2 cellular contexts compared by ENCODE assay signal in genomic region chr7:139596626-139597025, GRCh38.
TF ChIP-seq lines count a peak whose summit lies in the region.

No MANE protein-coding gene starts in this region.

TF ChIP-seq in IMR-90, 13 proteins besides CTCF, POLR2A, EP300 and RAD21 (continued from another document):
- TF ChIP-seq USF2 (IDR thresholded peaks at IDR 0.05; ENCODE audit: low read depth, low read length) (no peak), BHLHE40 (IDR thresholded peaks at IDR 0.05; ENCODE audit: low read depth, low read length) (no peak), MAFK (IDR thresholded peaks at IDR 0.05; ENCODE audit: low read depth, low read length) (no peak), ELK1 (IDR thresholded peaks at IDR 0.05; ENCODE audit: borderline replicate concordance, low read depth, low read length) (no peak), MAZ (IDR thresholded peaks at IDR 0.05; ENCODE audit: borderline replicate concordance, low read depth, low read length) (no peak), CHD1 (IDR thresholded peaks at IDR 0.05; ENCODE audit: low read depth, low read length) (no peak), CEBPB (IDR thresholded peaks at IDR 0.05; ENCODE audit: low read depth, low read length) (no peak), NFE2L2 (IDR thresholded peaks at IDR 0.05; ENCODE audit: low read depth, low read length) (no peak), RCOR1 (IDR thresholded peaks at IDR 0.05; ENCODE audit: insufficient replicate concordance, low read length) (no peak), MXI1 (IDR thresholded peaks at IDR 0.05; ENCODE audit: borderline replicate concordance, low read depth, low read length) (no peak)

TF ChIP-seq in WTC11, 78 proteins besides CTCF, POLR2A, EP300 and RAD21 (continued from another document):
- no peak for TF ChIP-seq ZNF532 (CRISPR knock-in tag; IDR thresholded peaks at IDR 0.05; ENCODE audit: borderline replicate concordance)
- no peak for TF ChIP-seq E2F4 (CRISPR knock-in tag; IDR thresholded peaks at IDR 0.05; ENCODE audit: borderline replicate concordance, low read depth)
- TF ChIP-seq NR2C2 (CRISPR knock-in tag; IDR thresholded peaks at IDR 0.05): no peak
- no peak for TF ChIP-seq CDX4 (CRISPR knock-in tag; IDR thresholded peaks at IDR 0.05; ENCODE audit: borderline replicate concordance)
- TF ChIP-seq ZNF281 (CRISPR knock-in tag; IDR thresholded peaks at IDR 0.05): no peak
- TF ChIP-seq ATF1 (CRISPR knock-in tag; IDR thresholded peaks at IDR 0.05): no peak
- TF ChIP-seq HMGXB4 (CRISPR knock-in tag; IDR thresholded peaks at IDR 0.05): no peak
TF ChIP-seq in WTC11: peak in this region for 0.
